In the genomic region with DNA sequence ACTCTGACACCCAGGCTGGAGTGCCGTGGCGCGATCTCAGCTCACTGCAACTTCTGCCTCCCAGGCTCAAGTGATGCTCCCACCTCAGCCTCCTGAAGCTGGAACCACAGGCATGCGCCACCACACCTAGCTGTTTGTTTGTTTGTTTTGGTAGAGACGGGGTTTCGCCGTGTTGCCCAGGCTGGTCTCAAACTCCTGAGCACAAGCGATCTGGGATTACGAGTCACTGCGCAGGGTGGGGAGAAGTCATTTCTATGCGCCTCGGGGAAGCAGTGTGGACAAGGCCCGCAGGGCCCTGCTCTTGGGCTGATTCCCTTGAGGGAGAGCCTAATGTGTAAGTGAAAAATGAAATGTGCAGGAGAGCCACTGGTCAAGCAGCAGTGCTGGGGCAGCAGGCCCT, we compare ENCODE assay signal across 1 cellular context.
TF ChIP-seq lines count a peak whose summit lies in the region.

No MANE protein-coding gene starts in this region.

TF ChIP-seq in K562, 482 proteins besides CTCF, POLR2A, EP300 and RAD21:
- TF ChIP-seq HNRNPLL (IDR thresholded peaks at IDR 0.05; ENCODE audit: low read depth, low read length, poor library complexity, severe bottlenecking), result peak; percentile 48
- TF ChIP-seq CREB1 (IDR thresholded peaks at IDR 0.05), result no peak
- no peak for TF ChIP-seq CREB1 (CRISPR knock-in tag; IDR thresholded peaks at IDR 0.05)
- TF ChIP-seq TOE1 (IDR thresholded peaks at IDR 0.05; ENCODE audit: borderline replicate concordance), result no peak
- no peak for TF ChIP-seq TOE1 (CRISPR knock-in tag; IDR thresholded peaks at IDR 0.05; ENCODE audit: borderline replicate concordance, low read depth)
- TF ChIP-seq CHD1 (IDR thresholded peaks at IDR 0.05; ENCODE audit: low read length), result no peak
- TF ChIP-seq RBBP5 (IDR thresholded peaks at IDR 0.05; ENCODE audit: borderline replicate concordance, insufficient read depth, low read length, poor library complexity, severe bottlenecking), result peak; percentile 14
- no peak for TF ChIP-seq MAFF (IDR thresholded peaks at IDR 0.05; ENCODE audit: low read length)
- no peak for TF ChIP-seq MIER1 (IDR thresholded peaks at IDR 0.05; ENCODE audit: low read depth)
- TF ChIP-seq, protein P1, sequence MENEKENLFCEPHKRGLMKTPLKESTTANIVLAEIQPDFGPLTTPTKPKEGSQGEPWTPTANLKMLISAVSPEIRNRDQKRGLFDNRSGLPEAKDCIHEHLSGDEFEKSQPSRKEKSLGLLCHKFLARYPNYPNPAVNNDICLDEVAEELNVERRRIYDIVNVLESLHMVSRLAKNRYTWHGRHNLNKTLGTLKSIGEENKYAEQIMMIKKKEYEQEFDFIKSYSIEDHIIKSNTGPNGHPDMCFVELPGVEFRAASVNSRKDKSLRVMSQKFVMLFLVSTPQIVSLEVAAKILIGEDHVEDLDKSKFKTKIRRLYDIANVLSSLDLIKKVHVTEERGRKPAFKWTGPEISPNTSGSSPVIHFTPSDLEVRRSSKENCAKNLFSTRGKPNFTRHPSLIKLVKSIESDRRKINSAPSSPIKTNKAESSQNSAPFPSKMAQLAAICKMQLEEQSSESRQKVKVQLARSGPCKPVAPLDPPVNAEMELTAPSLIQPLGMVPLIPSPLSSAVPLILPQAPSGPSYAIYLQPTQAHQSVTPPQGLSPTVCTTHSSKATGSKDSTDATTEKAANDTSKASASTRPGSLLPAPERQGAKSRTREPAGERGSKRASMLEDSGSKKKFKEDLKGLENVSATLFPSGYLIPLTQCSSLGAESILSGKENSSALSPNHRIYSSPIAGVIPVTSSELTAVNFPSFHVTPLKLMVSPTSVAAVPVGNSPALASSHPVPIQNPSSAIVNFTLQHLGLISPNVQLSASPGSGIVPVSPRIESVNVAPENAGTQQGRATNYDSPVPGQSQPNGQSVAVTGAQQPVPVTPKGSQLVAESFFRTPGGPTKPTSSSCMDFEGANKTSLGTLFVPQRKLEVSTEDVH (IDR thresholded peaks at IDR 0.05; ENCODE audit: low read depth, partially characterized antibody), result no peak
- no peak for TF ChIP-seq SMARCE1 (IDR thresholded peaks at IDR 0.05)
- TF ChIP-seq EP400 (IDR thresholded peaks at IDR 0.05), result no peak
- TF ChIP-seq GATAD2A (IDR thresholded peaks at IDR 0.05), result no peak
- 0 out of 2 replicates have a peak, but pooled peaks have one; percentile 2 for TF ChIP-seq ZBTB7A (IDR thresholded peaks at IDR 0.05; ENCODE audit: borderline replicate concordance, control insufficient read depth, low read depth, low read length)
- TF ChIP-seq BRF2 (IDR thresholded peaks at IDR 0.05; ENCODE audit: borderline replicate concordance, insufficient read depth, insufficient read length), result no peak
- TF ChIP-seq LARP7 (IDR thresholded peaks at IDR 0.05), result no peak
- TF ChIP-seq RBM22 (IDR thresholded peaks at IDR 0.05; ENCODE audit: low read depth, low read length, poor library complexity, severe bottlenecking), result no peak
- TF ChIP-seq ZNF586 (CRISPR knock-in tag; conservative IDR thresholded peaks at IDR 0.05), result no peak
- TF ChIP-seq, protein P2, sequence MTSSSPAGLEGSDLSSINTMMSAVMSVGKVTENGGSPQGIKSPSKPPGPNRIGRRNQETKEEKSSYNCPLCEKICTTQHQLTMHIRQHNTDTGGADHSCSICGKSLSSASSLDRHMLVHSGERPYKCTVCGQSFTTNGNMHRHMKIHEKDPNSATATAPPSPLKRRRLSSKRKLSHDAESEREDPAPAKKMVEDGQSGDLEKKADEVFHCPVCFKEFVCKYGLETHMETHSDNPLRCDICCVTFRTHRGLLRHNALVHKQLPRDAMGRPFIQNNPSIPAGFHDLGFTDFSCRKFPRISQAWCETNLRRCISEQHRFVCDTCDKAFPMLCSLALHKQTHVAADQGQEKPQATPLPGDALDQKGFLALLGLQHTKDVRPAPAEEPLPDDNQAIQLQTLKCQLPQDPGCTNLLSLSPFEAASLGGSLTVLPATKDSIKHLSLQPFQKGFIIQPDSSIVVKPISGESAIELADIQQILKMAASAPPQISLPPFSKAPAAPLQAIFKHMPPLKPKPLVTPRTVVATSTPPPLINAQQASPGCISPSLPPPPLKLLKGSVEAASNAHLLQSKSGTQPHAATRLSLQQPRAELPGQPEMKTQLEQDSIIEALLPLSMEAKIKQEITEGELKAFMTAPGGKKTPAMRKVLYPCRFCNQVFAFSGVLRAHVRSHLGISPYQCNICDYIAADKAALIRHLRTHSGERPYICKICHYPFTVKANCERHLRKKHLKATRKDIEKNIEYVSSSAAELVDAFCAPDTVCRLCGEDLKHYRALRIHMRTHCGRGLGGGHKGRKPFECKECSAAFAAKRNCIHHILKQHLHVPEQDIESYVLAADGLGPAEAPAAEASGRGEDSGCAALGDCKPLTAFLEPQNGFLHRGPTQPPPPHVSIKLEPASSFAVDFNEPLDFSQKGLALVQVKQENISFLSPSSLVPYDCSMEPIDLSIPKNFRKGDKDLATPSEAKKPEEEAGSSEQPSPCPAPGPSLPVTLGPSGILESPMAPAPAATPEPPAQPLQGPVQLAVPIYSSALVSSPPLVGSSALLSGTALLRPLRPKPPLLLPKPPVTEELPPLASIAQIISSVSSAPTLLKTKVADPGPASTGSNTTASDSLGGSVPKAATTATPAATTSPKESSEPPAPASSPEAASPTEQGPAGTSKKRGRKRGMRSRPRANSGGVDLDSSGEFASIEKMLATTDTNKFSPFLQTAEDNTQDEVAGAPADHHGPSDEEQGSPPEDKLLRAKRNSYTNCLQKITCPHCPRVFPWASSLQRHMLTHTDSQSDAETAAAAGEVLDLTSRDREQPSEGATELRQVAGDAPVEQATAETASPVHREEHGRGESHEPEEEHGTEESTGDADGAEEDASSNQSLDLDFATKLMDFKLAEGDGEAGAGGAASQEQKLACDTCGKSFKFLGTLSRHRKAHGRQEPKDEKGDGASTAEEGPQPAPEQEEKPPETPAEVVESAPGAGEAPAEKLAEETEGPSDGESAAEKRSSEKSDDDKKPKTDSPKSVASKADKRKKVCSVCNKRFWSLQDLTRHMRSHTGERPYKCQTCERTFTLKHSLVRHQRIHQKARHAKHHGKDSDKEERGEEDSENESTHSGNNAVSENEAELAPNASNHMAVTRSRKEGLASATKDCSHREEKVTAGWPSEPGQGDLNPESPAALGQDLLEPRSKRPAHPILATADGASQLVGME (CRISPR knock-in tag; IDR thresholded peaks at IDR 0.05), result no peak
- TF ChIP-seq ZNF766 (CRISPR knock-in tag; conservative IDR thresholded peaks at IDR 0.05), result no peak
- no peak for TF ChIP-seq DACH1 (IDR thresholded peaks at IDR 0.05; ENCODE audit: partially characterized antibody)
- TF ChIP-seq, protein P3, sequence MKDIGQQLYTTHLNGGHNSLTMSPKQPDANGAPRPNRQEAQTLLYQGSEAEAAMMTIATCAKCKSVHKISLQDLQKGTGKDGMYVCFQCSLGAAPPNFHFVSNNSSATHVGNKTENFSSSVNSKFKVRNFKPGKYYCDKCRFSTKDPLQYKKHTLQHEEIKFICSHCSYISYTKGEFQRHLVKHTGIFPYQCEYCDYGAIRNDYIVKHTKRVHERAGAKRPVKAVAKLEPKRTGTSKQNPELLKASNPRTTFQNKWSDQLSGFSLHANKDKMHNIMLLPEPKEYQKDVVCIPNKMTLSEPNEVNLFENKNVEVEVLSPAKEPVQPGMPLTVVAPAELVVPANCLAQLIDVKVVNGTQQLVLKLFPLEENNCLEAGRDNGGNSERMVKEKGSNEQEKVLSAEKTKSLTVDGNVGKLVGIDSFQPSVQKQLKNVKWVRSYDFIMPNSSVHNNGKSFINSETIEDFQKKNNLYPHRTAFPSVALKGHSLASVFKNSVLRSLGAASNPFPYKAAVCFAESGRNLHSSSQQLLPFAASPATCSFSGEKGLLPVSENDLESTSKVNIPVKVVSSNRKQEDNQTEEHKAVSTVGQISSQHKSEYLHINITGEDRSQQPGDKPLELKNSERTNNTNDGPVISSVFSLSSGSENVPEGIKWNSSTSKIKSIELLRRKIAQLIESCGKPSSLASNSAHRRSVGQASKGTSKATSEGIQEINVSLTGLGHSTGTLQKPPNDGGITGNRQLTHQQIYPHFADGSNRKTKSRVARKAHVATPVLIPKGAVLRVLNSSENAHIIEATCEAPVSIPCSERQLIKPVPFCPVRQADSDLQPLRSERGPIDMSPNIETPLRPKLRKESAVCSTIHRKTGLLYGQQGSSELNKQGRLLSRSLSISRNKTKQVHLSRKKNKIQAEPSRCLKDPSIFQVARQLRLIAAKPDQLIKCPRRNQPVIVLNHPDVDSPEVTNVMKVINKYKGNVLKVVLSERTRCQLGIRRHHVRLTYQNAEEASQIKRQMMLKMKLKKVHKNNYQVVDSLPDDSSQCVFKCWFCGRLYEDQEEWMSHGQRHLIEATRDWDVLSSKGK (CRISPR knock-in tag; IDR thresholded peaks at IDR 0.05), result no peak
- no peak for TF ChIP-seq UBTF (IDR thresholded peaks at IDR 0.05; ENCODE audit: borderline replicate concordance in 1 of 2, low read depth in 2 of 2, low read length in 2 of 2)
- no peak for TF ChIP-seq ZNF282 (CRISPR knock-in tag; IDR thresholded peaks at IDR 0.05)
- TF ChIP-seq FOXK1 (CRISPR knock-in tag; IDR thresholded peaks at IDR 0.05; ENCODE audit: borderline replicate concordance), result no peak
- no peak for TF ChIP-seq CEBPG (CRISPR knock-in tag; IDR thresholded peaks at IDR 0.05)
- TF ChIP-seq CEBPG (tag; conservative IDR thresholded peaks at IDR 0.05 in 1 of 2, IDR thresholded peaks at IDR 0.05 in 1 of 2), result no peak
- peak; percentile 33 for TF ChIP-seq KDM5B (IDR thresholded peaks at IDR 0.05; ENCODE audit: insufficient replicate concordance, low read depth, low read length)
- no peak for TF ChIP-seq KAT2B (IDR thresholded peaks at IDR 0.05; ENCODE audit: low read depth, low read length)
- TF ChIP-seq CSDE1 (IDR thresholded peaks at IDR 0.05), result no peak
- TF ChIP-seq, protein P4, sequence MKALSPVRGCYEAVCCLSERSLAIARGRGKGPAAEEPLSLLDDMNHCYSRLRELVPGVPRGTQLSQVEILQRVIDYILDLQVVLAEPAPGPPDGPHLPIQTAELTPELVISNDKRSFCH (CRISPR knock-in tag; IDR thresholded peaks at IDR 0.05), result no peak
- TF ChIP-seq, protein P4 (tag; IDR thresholded peaks at IDR 0.05), result no peak
- no peak for TF ChIP-seq ARID2 (IDR thresholded peaks at IDR 0.05)
- no peak for TF ChIP-seq ZNF311 (CRISPR knock-in tag; IDR thresholded peaks at IDR 0.05)
- TF ChIP-seq PML (IDR thresholded peaks at IDR 0.05; ENCODE audit: low read length), result no peak
- TF ChIP-seq KLF16 (IDR thresholded peaks at IDR 0.05), result no peak
- TF ChIP-seq, protein P5, sequence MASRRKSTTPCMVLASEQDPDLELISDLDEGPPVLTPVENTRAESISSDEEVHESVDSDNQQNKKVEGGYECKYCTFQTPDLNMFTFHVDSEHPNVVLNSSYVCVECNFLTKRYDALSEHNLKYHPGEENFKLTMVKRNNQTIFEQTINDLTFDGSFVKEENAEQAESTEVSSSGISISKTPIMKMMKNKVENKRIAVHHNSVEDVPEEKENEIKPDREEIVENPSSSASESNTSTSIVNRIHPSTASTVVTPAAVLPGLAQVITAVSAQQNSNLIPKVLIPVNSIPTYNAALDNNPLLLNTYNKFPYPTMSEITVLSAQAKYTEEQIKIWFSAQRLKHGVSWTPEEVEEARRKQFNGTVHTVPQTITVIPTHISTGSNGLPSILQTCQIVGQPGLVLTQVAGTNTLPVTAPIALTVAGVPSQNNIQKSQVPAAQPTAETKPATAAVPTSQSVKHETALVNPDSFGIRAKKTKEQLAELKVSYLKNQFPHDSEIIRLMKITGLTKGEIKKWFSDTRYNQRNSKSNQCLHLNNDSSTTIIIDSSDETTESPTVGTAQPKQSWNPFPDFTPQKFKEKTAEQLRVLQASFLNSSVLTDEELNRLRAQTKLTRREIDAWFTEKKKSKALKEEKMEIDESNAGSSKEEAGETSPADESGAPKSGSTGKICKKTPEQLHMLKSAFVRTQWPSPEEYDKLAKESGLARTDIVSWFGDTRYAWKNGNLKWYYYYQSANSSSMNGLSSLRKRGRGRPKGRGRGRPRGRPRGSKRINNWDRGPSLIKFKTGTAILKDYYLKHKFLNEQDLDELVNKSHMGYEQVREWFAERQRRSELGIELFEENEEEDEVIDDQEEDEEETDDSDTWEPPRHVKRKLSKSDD (conservative IDR thresholded peaks at IDR 0.05; ENCODE audit: low read length), result no peak
- no peak for TF ChIP-seq NR4A1 (CRISPR knock-in tag; IDR thresholded peaks at IDR 0.05)
- no peak for TF ChIP-seq NR4A1 (tag; IDR thresholded peaks at IDR 0.05)
